1 cellular context compared by ENCODE assay signal in genomic region chr19:991174-991931, GRCh38.
TF ChIP-seq lines count a peak whose summit lies in the region.

No MANE protein-coding gene starts in this region.

TF ChIP-seq in GM23338, 12 proteins besides CTCF, POLR2A, EP300 and RAD21 (continued from another document):
- TF ChIP-seq, protein P1, sequence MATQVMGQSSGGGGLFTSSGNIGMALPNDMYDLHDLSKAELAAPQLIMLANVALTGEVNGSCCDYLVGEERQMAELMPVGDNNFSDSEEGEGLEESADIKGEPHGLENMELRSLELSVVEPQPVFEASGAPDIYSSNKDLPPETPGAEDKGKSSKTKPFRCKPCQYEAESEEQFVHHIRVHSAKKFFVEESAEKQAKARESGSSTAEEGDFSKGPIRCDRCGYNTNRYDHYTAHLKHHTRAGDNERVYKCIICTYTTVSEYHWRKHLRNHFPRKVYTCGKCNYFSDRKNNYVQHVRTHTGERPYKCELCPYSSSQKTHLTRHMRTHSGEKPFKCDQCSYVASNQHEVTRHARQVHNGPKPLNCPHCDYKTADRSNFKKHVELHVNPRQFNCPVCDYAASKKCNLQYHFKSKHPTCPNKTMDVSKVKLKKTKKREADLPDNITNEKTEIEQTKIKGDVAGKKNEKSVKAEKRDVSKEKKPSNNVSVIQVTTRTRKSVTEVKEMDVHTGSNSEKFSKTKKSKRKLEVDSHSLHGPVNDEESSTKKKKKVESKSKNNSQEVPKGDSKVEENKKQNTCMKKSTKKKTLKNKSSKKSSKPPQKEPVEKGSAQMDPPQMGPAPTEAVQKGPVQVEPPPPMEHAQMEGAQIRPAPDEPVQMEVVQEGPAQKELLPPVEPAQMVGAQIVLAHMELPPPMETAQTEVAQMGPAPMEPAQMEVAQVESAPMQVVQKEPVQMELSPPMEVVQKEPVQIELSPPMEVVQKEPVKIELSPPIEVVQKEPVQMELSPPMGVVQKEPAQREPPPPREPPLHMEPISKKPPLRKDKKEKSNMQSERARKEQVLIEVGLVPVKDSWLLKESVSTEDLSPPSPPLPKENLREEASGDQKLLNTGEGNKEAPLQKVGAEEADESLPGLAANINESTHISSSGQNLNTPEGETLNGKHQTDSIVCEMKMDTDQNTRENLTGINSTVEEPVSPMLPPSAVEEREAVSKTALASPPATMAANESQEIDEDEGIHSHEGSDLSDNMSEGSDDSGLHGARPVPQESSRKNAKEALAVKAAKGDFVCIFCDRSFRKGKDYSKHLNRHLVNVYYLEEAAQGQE (IDR thresholded peaks at IDR 0.05; ENCODE audit: unreplicated experiment) = no peak
- TF ChIP-seq ZNF114 (CRISPR knock-in tag; IDR thresholded peaks at IDR 0.05) = no peak
